16 cellular contexts compared by ENCODE assay signal in the genomic region with DNA sequence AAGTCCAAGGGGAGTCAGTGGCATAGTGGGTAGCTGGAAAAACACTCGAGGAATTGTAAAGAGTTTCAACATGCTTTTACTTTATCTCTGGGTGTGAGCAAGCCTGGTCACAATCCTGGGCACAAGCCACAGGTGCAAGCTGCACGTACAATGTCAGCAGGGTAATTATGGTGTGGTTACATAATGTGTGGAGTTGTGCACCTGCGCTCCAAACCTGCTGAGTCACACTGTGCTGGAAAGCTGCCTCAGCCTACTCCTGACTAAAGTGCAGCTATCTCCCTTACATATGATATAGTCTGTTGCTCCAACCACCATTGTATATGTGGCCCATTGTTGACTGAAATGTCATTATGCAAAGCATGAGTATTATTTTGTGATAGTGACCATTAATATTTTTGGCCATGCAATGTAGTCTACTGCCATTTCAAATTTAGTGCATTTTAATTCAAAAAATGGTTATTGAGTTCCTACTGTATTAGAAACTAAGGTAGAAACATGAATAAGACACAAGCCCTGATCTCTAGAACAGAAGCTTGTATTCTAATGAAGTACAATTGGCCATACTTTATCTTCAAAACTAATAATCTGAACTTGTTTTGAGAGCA.
DNase-seq lines count a peak whose midpoint lies in the region; TF ChIP-seq lines count a peak whose summit lies in the region.
"Had no signal": no experiment of that assay in that cellular context is flagged by ENCODE, and none has a peak within 500 bp of the region (broad histone marks: within the 10 kb centered on the region; RNA-seq: fewer than 3 reads in every experiment).

No MANE protein-coding gene starts in this region.

- no peak overlapping the region for H3K27ac Mint-ChIP-seq in CD4-positive, alpha-beta memory T cell
- no peak overlapping the region for H3K27ac Mint-ChIP-seq in glutamatergic neuron (ENCODE audit: unreplicated experiment)
- H3K27ac Mint-ChIP-seq: activated T-helper 2 cell treated with anti-CD3 and anti-CD28 coated beads, Interferon-gamma antibody, Interleukin-2, Interleukin-4, amounts not matched to agents 10 μg/mL and 5 μg/mL and 100 μg/mL, durations not matched to agents 14 hours and 24 hours and 36 hours; brain had no signal

- H3K27me3 Mint-ChIP-seq in CD4-positive, alpha-beta memory T cell = no peaks in the 10 kb centered on the region
- peaks cover 2% of the 10 kb centered on the region for H3K27me3 Mint-ChIP-seq in glutamatergic neuron (ENCODE audit: unreplicated experiment)

- H3K36me3 Mint-ChIP-seq in CD4-positive, alpha-beta memory T cell = no peaks in the 10 kb centered on the region
- H3K36me3 Mint-ChIP-seq in glutamatergic neuron (ENCODE audit: unreplicated experiment) = peaks cover 25% of the 10 kb centered on the region
- H3K36me3 Mint-ChIP-seq: brain had no signal

- H3K4me1 ChIP-seq in CD4-positive, alpha-beta memory T cell (ENCODE audit: insufficient read depth, low read length) = no peaks in the 10 kb centered on the region
- H3K4me1 ChIP-seq: left lung had no signal

- H3K27me3 ChIP-seq in CD4-positive, alpha-beta memory T cell (ENCODE audit: insufficient read depth, low read length) = no peaks in the 10 kb centered on the region
- H3K27me3 ChIP-seq: left lung had no signal

- CTCF ChIA-PET in CD4-positive, alpha-beta memory T cell (lab: Charles Lee; ENCODE audit: partially characterized antibody) = no interaction called here

- peaks cover 9 to 32% (median 27%) of the 10 kb centered on the region in 8 donors for H3K9me3 Mint-ChIP-seq in CD4-positive, alpha-beta memory T cell
- peaks cover 2% of the 10 kb centered on the region for H3K9me3 Mint-ChIP-seq in glutamatergic neuron (ENCODE audit: unreplicated experiment)

- no peak overlapping the region for H3K4me3 Mint-ChIP-seq in CD4-positive, alpha-beta memory T cell
- no peak overlapping the region for H3K4me3 Mint-ChIP-seq in glutamatergic neuron (ENCODE audit: unreplicated experiment)
- H3K4me3 Mint-ChIP-seq: brain, neural crest cell had no signal

- H3K4me1 Mint-ChIP-seq in CD4-positive, alpha-beta memory T cell = no peaks in the 10 kb centered on the region
- H3K4me1 Mint-ChIP-seq in glutamatergic neuron (ENCODE audit: low read depth, unreplicated experiment) = no peaks in the 10 kb centered on the region
- H3K4me1 Mint-ChIP-seq: brain, neural crest cell had no signal

- H3K36me3 ChIP-seq in CD4-positive, alpha-beta memory T cell (ENCODE audit: insufficient read depth, low read length) = no peaks in the 10 kb centered on the region
- H3K36me3 ChIP-seq: left lung, thoracic aorta had no signal

- intact Hi-C loops in CD4-positive, alpha-beta memory T cell (cut with micrococcal nuclease) = no loop called here

- H3K27ac ChIP-seq in CD4-positive, alpha-beta memory T cell (ENCODE audit: low read depth, low read length) = no peak overlapping the region
- H3K27ac ChIP-seq: left lung, skin epidermis, thoracic aorta had no signal

- H3K9me3 ChIP-seq in CD4-positive, alpha-beta memory T cell (ENCODE audit: control insufficient read depth in 1 of 2, low read length in 2 of 2) = peaks cover 0 to 5% of the 10 kb centered on the region in 2 donors

- no peak for TF ChIP-seq CTCF in glutamatergic neuron (IDR thresholded peaks at IDR 0.05; ENCODE audit: partially characterized antibody, unreplicated experiment)

- H3K4me3 ChIP-seq in CD4-positive, alpha-beta memory T cell (ENCODE audit: low read length in 2 of 2) = no peak overlapping the region
- H3K4me3 ChIP-seq: left lung, skin epidermis, thoracic aorta had no signal

- DNase-seq in CD4-positive, alpha-beta memory T cell = peak in 4 of 5 donors; percentile 9 to 20 (median 16)
- DNase-seq in EL (peak; percentile 9), OCI-M1 (lab: John Stamatoyannopoulos, UW) (peak; percentile 47), glutamatergic neuron (peak; percentile 31), HPDE6-E6E7 (ENCODE audit: extremely low spot score) (no peak), NCI-H1930 (lab: John Stamatoyannopoulos, UW) (no peak), NCI-H2029 (lab: John Stamatoyannopoulos, UW) (no peak)
- DNase-seq in effector CD8-positive, alpha-beta T cell (lab: John Stamatoyannopoulos, UW) = no peak
- DNase-seq: activated CD4-positive, CD25-positive, alpha-beta regulatory T cell; head of caudate nucleus; left lung had no signal

- POLR2A ChIA-PET in CD4-positive, alpha-beta memory T cell (lab: Charles Lee; ENCODE audit: partially characterized antibody) = no interaction called here

Comparison
In these comparisons a context has a peak if more than half of its experiments do, and no peak if none do; other contexts are left out.
1. DNase-seq: peak in CD4-positive, alpha-beta memory T cell (4 of 5), EL (single experiment), OCI-M1 (single experiment) and glutamatergic neuron (single experiment); none in HPDE6-E6E7 (single experiment), effector CD8-positive, alpha-beta T cell (single experiment), NCI-H1930 (0 of 2) and NCI-H2029 (single experiment).